Comparison of ENCODE assay signal across 3 cellular contexts in the genomic region with DNA sequence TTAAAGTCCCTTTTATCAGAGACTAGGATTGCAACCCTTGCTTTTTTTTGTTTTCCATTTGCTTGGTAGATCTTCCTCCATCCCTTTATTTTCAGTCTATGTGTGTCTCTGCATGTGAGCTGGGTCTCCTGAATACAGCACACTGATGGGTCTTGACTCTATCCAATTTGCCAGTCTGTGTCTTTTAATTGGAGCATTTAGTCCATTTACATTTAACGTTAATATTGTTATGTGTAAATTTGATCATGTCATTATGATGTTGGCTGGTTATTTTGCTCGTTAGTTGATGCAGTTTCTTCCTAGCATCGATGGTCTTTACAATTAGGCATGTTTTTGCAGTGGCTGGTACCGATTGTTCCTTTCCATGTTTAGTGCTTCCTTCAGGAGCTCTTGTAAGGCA. TPM values are rescaled to one million over a fixed set of nuclear protein-coding genes. Genes with fewer than 3 reads are reported as not detected.
"Had no signal": no experiment of that assay in that cellular context is flagged by ENCODE, and none has a peak within 500 bp of the region (broad histone marks: within the 10 kb centered on the region; RNA-seq: fewer than 3 reads in every experiment).

No MANE protein-coding gene starts in this region.

RNA-seq across cellular contexts. Expression of gene OAS2, which starts 21.2 kb away (rescaled TPM):
- total RNA-seq: SJCRH30 had no signal
- polyA plus RNA-seq: SK-N-SH had no signal

RNA-seq across cellular contexts. Expression of gene OAS1, which starts 50.4 kb away (rescaled TPM):
- total RNA-seq: SJCRH30, SJSA1 had no signal
